ENCODE assay signal across 16 cellular contexts in genomic region chr10:36492590-36493510, GRCh38.
DNase-seq lines count a peak whose midpoint lies in the region; ATAC-seq and TF ChIP-seq lines count a peak whose summit lies in the region.
"Had no signal": no experiment of that assay in that cellular context is flagged by ENCODE, and none has a peak within 500 bp of the region (broad histone marks: within the 10 kb centered on the region; RNA-seq: fewer than 3 reads in every experiment).

No MANE protein-coding gene starts in this region.

- H3K4me3 ChIP-seq in breast epithelium (no peak overlapping the region), brain microvascular endothelial cell (ENCODE audit: low read depth, low read length) (no peak overlapping the region), gastroesophageal sphincter (no peak overlapping the region)
- H3K4me3 ChIP-seq: upper lobe of left lung had no signal

- H3K9me3 Mint-ChIP-seq in MCF 10A (ENCODE audit: unreplicated experiment): no peaks in the 10 kb centered on the region

- H3K36me3 Mint-ChIP-seq in MCF 10A (ENCODE audit: insufficient read depth, unreplicated experiment): no peaks in the 10 kb centered on the region

- DNase-seq in MCF 10A (ENCODE audit: unreplicated experiment) (peak; percentile 43), breast epithelium (ENCODE audit: low spot score in 2 of 2) (no peak), brain microvascular endothelial cell (peak; percentile 40), hepatic stellate cell (ENCODE audit: low spot score) (peak; percentile 64), SHP77 (lab: John Stamatoyannopoulos, UW) (no peak), NCI-H1105 (lab: John Stamatoyannopoulos, UW) (no peak), occipital lobe (lab: John Stamatoyannopoulos, UW) (no peak)
- DNase-seq: activated CD8-positive, alpha-beta T cell treated with anti-CD3 and anti-CD28 coated beads, Interleukin-2, amount 10 ng/mL, durations not matched to agents 7 days and 5 days; activated effector memory CD4-positive, alpha-beta T cell treated with Interleukin-2 at 50 U/mL for 16 hours; COR-L47; left colon; retina; stimulated activated CD4-positive, alpha-beta T cell treated with anti-CD3 and anti-CD28 coated beads, Interleukin-1b, Interleukin-23, amount 100 ng/mL, for 48 hours; upper lobe of left lung had no signal

- CTCF ChIA-PET in MCF 10A (lab: Yijun Ruan, JAX): interaction anchor here (0.5 to 1.9 kb wide), 7 partner anchors 12 to 880 kb away, joined by 3 to 6 read pairs (median 3); no protein-coding TSS in a partner anchor

- in situ Hi-C loops in brain microvascular endothelial cell (cut with HindIII; ENCODE audit: low pct_ligation_motif_present, low sequenced_read_pairs): no loop called here

- no peaks in the 10 kb centered on the region for H3K27me3 ChIP-seq in breast epithelium
- H3K27me3 ChIP-seq in brain microvascular endothelial cell (replicated peaks): no peaks in the 10 kb centered on the region
- H3K27me3 ChIP-seq in gastroesophageal sphincter: no peaks in the 10 kb centered on the region
- H3K27me3 ChIP-seq: upper lobe of left lung had no signal

- TF ChIP-seq EP300 in gastroesophageal sphincter (IDR thresholded peaks at IDR 0.05): no peak

- no peak for TF ChIP-seq CTCF in MCF 10A (IDR thresholded peaks at IDR 0.05; ENCODE audit: unreplicated experiment)
- no peak for TF ChIP-seq CTCF in breast epithelium (IDR thresholded peaks at IDR 0.05)
- no peak for TF ChIP-seq CTCF in brain microvascular endothelial cell (IDR thresholded peaks at IDR 0.05; ENCODE audit: low read depth, low read length, missing control alignments)
- TF ChIP-seq CTCF in gastroesophageal sphincter (IDR thresholded peaks at IDR 0.05): no peak

- intact Hi-C loops in MCF 10A (cut with micrococcal nuclease): loop anchor here (1.0 kb wide), 1 partner anchor 25 kb away; no protein-coding TSS in a partner anchor
- intact Hi-C loops in breast epithelium (cut with DNase I; ENCODE audit: low total_unique reads): no loop called here

- H3K27ac ChIP-seq in breast epithelium: no peak overlapping the region
- peak overlapping the region; percentile 75 for H3K27ac ChIP-seq in brain microvascular endothelial cell
- peak overlapping the region in 1 of 4 donors; percentile 24 for H3K27ac ChIP-seq in gastroesophageal sphincter
- H3K27ac ChIP-seq: 22Rv1, upper lobe of left lung had no signal

- WGBS in gastroesophageal sphincter (ENCODE audit: low coverage in 1 of 2), 2 donors: 21 to 39% methylated on average over 3 to 4 of the region's 4 CpGs

- no peak overlapping the region for H3K4me3 Mint-ChIP-seq in MCF 10A (ENCODE audit: unreplicated experiment)
- H3K4me3 Mint-ChIP-seq: activated CD8-positive, alpha-beta T cell treated with anti-CD3 and anti-CD28 coated beads, Interleukin-2, amount 10 ng/mL, durations not matched to agents 7 days and 5 days had no signal

- H3K27ac Mint-ChIP-seq in MCF 10A (ENCODE audit: low read depth, unreplicated experiment): peak overlapping the region; percentile 76
- H3K27ac Mint-ChIP-seq: activated CD8-positive, alpha-beta T cell treated with anti-CD3 and anti-CD28 coated beads, Interleukin-2, amount 10 ng/mL, durations not matched to agents 7 days and 5 days had no signal

- no peaks in the 10 kb centered on the region for H3K27me3 Mint-ChIP-seq in MCF 10A (ENCODE audit: insufficient read depth, unreplicated experiment)

- peaks cover 43% of the 10 kb centered on the region for H3K4me1 Mint-ChIP-seq in MCF 10A (ENCODE audit: insufficient read depth, unreplicated experiment)

- no peak for ATAC-seq in gastroesophageal sphincter
- ATAC-seq: activated CD8-positive, alpha-beta T cell treated with anti-CD3 and anti-CD28 coated beads, Interleukin-2, amount 10 ng/mL, durations not matched to agents 7 days and 5 days; left colon had no signal

- no peak for TF ChIP-seq POLR2A in breast epithelium (IDR thresholded peaks at IDR 0.05)
- no peak for TF ChIP-seq POLR2A in gastroesophageal sphincter (IDR thresholded peaks at IDR 0.05)

- H3K36me3 ChIP-seq in breast epithelium: no peaks in the 10 kb centered on the region
- no peaks in the 10 kb centered on the region for H3K36me3 ChIP-seq in brain microvascular endothelial cell (replicated peaks)
- H3K36me3 ChIP-seq in gastroesophageal sphincter: no peaks in the 10 kb centered on the region
- H3K36me3 ChIP-seq: upper lobe of left lung had no signal

- POLR2A ChIA-PET in MCF 10A (lab: Yijun Ruan, JAX): interaction anchor here (0.6 to 2.4 kb wide), 11 partner anchors 20 to 856 kb away, joined by 3 to 14 read pairs (median 3); no protein-coding TSS in a partner anchor

- no TSS peak for BruUV-seq in MCF 10A (replicated peaks; lab: Mats Ljungman, UMichigan)

- H3K9me3 ChIP-seq in breast epithelium: no peaks in the 10 kb centered on the region
- H3K9me3 ChIP-seq in gastroesophageal sphincter: no peaks in the 10 kb centered on the region
- H3K9me3 ChIP-seq: upper lobe of left lung had no signal

- no peaks in the 10 kb centered on the region for H3K4me1 ChIP-seq in breast epithelium
- peaks cover 0 to 50% (median 16%) of the 10 kb centered on the region in 3 donors for H3K4me1 ChIP-seq in gastroesophageal sphincter

Comparison
In these comparisons a context has a peak if more than half of its experiments do, and no peak if none do; other contexts are left out.
1. DNase-seq: peak in MCF 10A (single experiment), brain microvascular endothelial cell (single experiment) and hepatic stellate cell (single experiment); none in breast epithelium (0 of 2), SHP77 (0 of 2), NCI-H1105 (single experiment) and occipital lobe (single experiment).